Comparison of ENCODE assay signal across 2 cellular contexts in genomic region chr6:39226606-39227300, GRCh38.
TF ChIP-seq lines count a peak whose summit lies in the region.

No MANE protein-coding gene starts in this region.

TF ChIP-seq in GM23338, 12 proteins besides CTCF, POLR2A, EP300 and RAD21:
- TF ChIP-seq POLR2AphosphoS5 (IDR thresholded peaks at IDR 0.05; ENCODE audit: low read depth), result no peak
- no peak for TF ChIP-seq ETS1 (IDR thresholded peaks at IDR 0.05)
- TF ChIP-seq STAT1 (IDR thresholded peaks at IDR 0.05; ENCODE audit: unreplicated experiment), result no peak
- no peak for TF ChIP-seq REST (IDR thresholded peaks at IDR 0.05; ENCODE audit: unreplicated experiment)
- no peak for TF ChIP-seq EZH2phosphoT487 (IDR thresholded peaks at IDR 0.05; ENCODE audit: unreplicated experiment)
- no peak for TF ChIP-seq ZNF462 (CRISPR knock-in tag; IDR thresholded peaks at IDR 0.05)
- TF ChIP-seq ZNF114 (CRISPR knock-in tag; IDR thresholded peaks at IDR 0.05), result no peak
- TF ChIP-seq ZNF331 (CRISPR knock-in tag; IDR thresholded peaks at IDR 0.05; ENCODE audit: low read depth), result no peak
- TF ChIP-seq EZH2 (IDR thresholded peaks at IDR 0.05; ENCODE audit: low read depth, unreplicated experiment), result no peak
- TF ChIP-seq CREB1 (CRISPR knock-in tag; IDR thresholded peaks at IDR 0.05; ENCODE audit: low read depth), result no peak
- TF ChIP-seq NANOG (IDR thresholded peaks at IDR 0.05; ENCODE audit: borderline replicate concordance), result no peak
- TF ChIP-seq JUNB (IDR thresholded peaks at IDR 0.05; ENCODE audit: unreplicated experiment), result no peak
TF ChIP-seq in GM23338: peak in this region for 0.

TF ChIP-seq in H1, 55 proteins besides CTCF, POLR2A, EP300 and RAD21:
- TF ChIP-seq JUND (IDR thresholded peaks at IDR 0.05; ENCODE audit: low read length) (no peak), CHD2 (IDR thresholded peaks at IDR 0.05; ENCODE audit: low read length) (no peak), KDM1A (IDR thresholded peaks at IDR 0.05; ENCODE audit: borderline replicate concordance, low read length) (no peak), CBX5 (IDR thresholded peaks at IDR 0.05; ENCODE audit: low read depth, low read length) (no peak), SIN3A (conservative IDR thresholded peaks at IDR 0.05 in 1 of 2, IDR thresholded peaks at IDR 0.05 in 1 of 2; ENCODE audit: low read depth in 1 of 2, low read length in 2 of 2) (no peak), SAP30 (IDR thresholded peaks at IDR 0.05; ENCODE audit: insufficient read depth, insufficient replicate concordance, low read length) (no peak), CHD7 (IDR thresholded peaks at IDR 0.05; ENCODE audit: insufficient replicate concordance, low read length) (no peak)
